ENCODE assay signal across 19 cellular contexts in genomic region chr2:232815569-232815968, GRCh38. TPM values are rescaled to one million over a fixed set of nuclear protein-coding genes. Genes with fewer than 3 reads are reported as not detected.
DNase-seq lines count a peak whose midpoint lies in the region; ATAC-seq, FAIRE-seq and TF ChIP-seq lines count a peak whose summit lies in the region.
"Had no signal": no experiment of that assay in that cellular context is flagged by ENCODE, and none has a peak within 500 bp of the region (broad histone marks: within the 10 kb centered on the region; RNA-seq: fewer than 3 reads in every experiment).

No MANE protein-coding gene starts in this region.

- no peak overlapping the region for H3K4me3 Mint-ChIP-seq in activated T-cell treated with anti-CD3 and anti-CD28 coated beads, Interleukin-2, amount 50 U/mL, for 72 hours
- no peak overlapping the region for H3K4me3 Mint-ChIP-seq in activated T-cell treated with anti-CD3 and anti-CD28 coated beads, Interleukin-2, amount 50 U/mL, for 24 hours
- no peak overlapping the region for H3K4me3 Mint-ChIP-seq in stimulated activated naive B cell treated with anti-CD40 and anti-IgM and Interleukin-4, amounts not matched to agents 10 μg/mL and 1 μg/mL and 100 μg/mL, for 72 hours
- H3K4me3 Mint-ChIP-seq: CD4-positive, alpha-beta memory T cell had no signal

- H3K36me3 Mint-ChIP-seq in activated T-cell treated with anti-CD3 and anti-CD28 coated beads, Interleukin-2, amount 50 U/mL, for 72 hours (ENCODE audit: insufficient read depth in 2 of 2) = peaks cover 6 to 26% of the 10 kb centered on the region in 2 donors
- peaks cover 94% of the 10 kb centered on the region for H3K36me3 Mint-ChIP-seq in activated T-cell treated with anti-CD3 and anti-CD28 coated beads, Interleukin-2, amount 50 U/mL, for 24 hours (ENCODE audit: low read depth)
- peaks cover 32 to 42% of the 10 kb centered on the region in 2 donors for H3K36me3 Mint-ChIP-seq in stimulated activated naive B cell treated with anti-CD40 and anti-IgM and Interleukin-4, amounts not matched to agents 10 μg/mL and 1 μg/mL and 100 μg/mL, for 72 hours

- H3K27me3 Mint-ChIP-seq in activated T-cell treated with anti-CD3 and anti-CD28 coated beads, Interleukin-2, amount 50 U/mL, for 72 hours (ENCODE audit: low read depth) = no peaks in the 10 kb centered on the region
- H3K27me3 Mint-ChIP-seq in activated T-cell treated with anti-CD3 and anti-CD28 coated beads, Interleukin-2, amount 50 U/mL, for 24 hours = no peaks in the 10 kb centered on the region
- no peaks in the 10 kb centered on the region for H3K27me3 Mint-ChIP-seq in stimulated activated naive B cell treated with anti-CD40 and anti-IgM and Interleukin-4, amounts not matched to agents 10 μg/mL and 1 μg/mL and 100 μg/mL, for 72 hours
- H3K27me3 Mint-ChIP-seq: CD4-positive, alpha-beta memory T cell had no signal

- DNase-seq in activated T-cell treated with anti-CD3 and anti-CD28 coated beads, Interleukin-2, amount 50 U/mL, for 72 hours = no peak
- DNase-seq in activated T-cell treated with anti-CD3 and anti-CD28 coated beads, Interleukin-2, amount 50 U/mL, for 24 hours = no peak
- DNase-seq in H54 (ENCODE audit: insufficient read length, low spot score) = no peak
- peak; percentile 23 for DNase-seq in iris pigment epithelial cell (ENCODE audit: low read depth)
- no peak for DNase-seq in stimulated activated naive B cell treated with anti-CD40 and anti-IgM and Interleukin-4, amounts not matched to agents 10 μg/mL and 1 μg/mL and 100 μg/mL, for 72 hours
- DNase-seq: CD4-positive, alpha-beta memory T cell; DMS53; MV-4-11; NCI-H1694 treated with DMSO at 0.1 percent for 48 hours; NCI-H2107; NCI-H510A treated with DMSO at 0.1 percent for 48 hours; NCI-H774; SHP77 had no signal

- no peaks in the 10 kb centered on the region for H3K4me1 Mint-ChIP-seq in activated T-cell treated with anti-CD3 and anti-CD28 coated beads, Interleukin-2, amount 50 U/mL, for 72 hours (ENCODE audit: low read depth)
- H3K4me1 Mint-ChIP-seq in activated T-cell treated with anti-CD3 and anti-CD28 coated beads, Interleukin-2, amount 50 U/mL, for 24 hours (ENCODE audit: low read depth) = peaks cover 3% of the 10 kb centered on the region
- H3K4me1 Mint-ChIP-seq in stimulated activated naive B cell treated with anti-CD40 and anti-IgM and Interleukin-4, amounts not matched to agents 10 μg/mL and 1 μg/mL and 100 μg/mL, for 72 hours = peaks cover 7 to 8% of the 10 kb centered on the region in 2 donors
- H3K4me1 Mint-ChIP-seq: CD4-positive, alpha-beta memory T cell had no signal

- ATAC-seq in activated T-cell treated with anti-CD3 and anti-CD28 coated beads, Interleukin-2, amount 50 U/mL, for 72 hours (replicated peaks in 1 of 2) = no peak
- ATAC-seq in stimulated activated naive B cell treated with anti-CD40 and anti-IgM and Interleukin-4, amounts not matched to agents 10 μg/mL and 1 μg/mL and 100 μg/mL, for 72 hours (replicated peaks) = no peak
- no peak for ATAC-seq in HG02884 (IDR thresholded peaks at IDR 0.05; ENCODE audit: unreplicated experiment)
- no peak for ATAC-seq in GM21723 (IDR thresholded peaks at IDR 0.05; ENCODE audit: unreplicated experiment)
- ATAC-seq: A549, HepG2 had no signal

- TF ChIP-seq POLR2A in H54 (IDR thresholded peaks at IDR 0.05; ENCODE audit: low read depth, low read length) = no peak

- H3K27ac Mint-ChIP-seq in activated T-cell treated with anti-CD3 and anti-CD28 coated beads, Interleukin-2, amount 50 U/mL, for 72 hours = peak overlapping the region; percentile 33
- no peak overlapping the region for H3K27ac Mint-ChIP-seq in activated T-cell treated with anti-CD3 and anti-CD28 coated beads, Interleukin-2, amount 50 U/mL, for 24 hours
- no peak overlapping the region for H3K27ac Mint-ChIP-seq in stimulated activated naive B cell treated with anti-CD40 and anti-IgM and Interleukin-4, amounts not matched to agents 10 μg/mL and 1 μg/mL and 100 μg/mL, for 72 hours

- H3K9me3 Mint-ChIP-seq in activated T-cell treated with anti-CD3 and anti-CD28 coated beads, Interleukin-2, amount 50 U/mL, for 72 hours = no peaks in the 10 kb centered on the region
- H3K9me3 Mint-ChIP-seq in activated T-cell treated with anti-CD3 and anti-CD28 coated beads, Interleukin-2, amount 50 U/mL, for 24 hours = no peaks in the 10 kb centered on the region
- no peaks in the 10 kb centered on the region for H3K9me3 Mint-ChIP-seq in stimulated activated naive B cell treated with anti-CD40 and anti-IgM and Interleukin-4, amounts not matched to agents 10 μg/mL and 1 μg/mL and 100 μg/mL, for 72 hours

- peak; percentile 75 for FAIRE-seq in H54 (lab: Jason Lieb, UNC)
- FAIRE-seq: H1, HepG2 had no signal

RNA-seq across cellular contexts. Expression of gene KCNJ13, which starts 39.2 kb away (rescaled TPM):
- not detected for total RNA-seq in activated T-cell treated with anti-CD3 and anti-CD28 coated beads, Interleukin-2, amount 50 U/mL, for 72 hours
- total RNA-seq: CD4-positive, alpha-beta memory T cell; H1; HepG2; OCI-LY7 had no signal

RNA-seq across cellular contexts. Expression of gene SNORC, which starts 54.5 kb away (rescaled TPM):
- total RNA-seq in activated T-cell treated with anti-CD3 and anti-CD28 coated beads, Interleukin-2, amount 50 U/mL, for 72 hours = 1 to 10 TPM; 4.0 to 4.1 TPM
